Comparison of ENCODE assay signal across 29 cellular contexts in the genomic region with DNA sequence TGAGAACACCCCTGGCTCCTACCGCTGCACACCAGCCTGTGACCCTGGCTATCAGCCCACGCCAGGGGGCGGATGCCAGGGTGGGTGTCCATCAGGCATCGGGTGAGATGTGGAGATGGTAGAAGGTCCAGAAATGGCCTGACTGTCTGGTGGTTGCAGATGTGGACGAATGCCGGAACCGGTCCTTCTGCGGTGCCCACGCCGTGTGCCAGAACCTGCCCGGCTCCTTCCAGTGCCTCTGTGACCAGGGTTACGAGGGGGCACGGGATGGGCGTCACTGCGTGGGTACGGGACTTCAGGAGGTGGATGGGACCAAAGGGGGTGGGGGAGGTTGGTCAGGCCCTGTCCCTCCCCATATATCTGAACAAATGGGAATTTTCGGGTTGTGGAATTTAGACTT.
"Had no signal": no experiment of that assay in that cellular context is flagged by ENCODE, and none has a peak within 500 bp of the region (broad histone marks: within the 10 kb centered on the region; RNA-seq: fewer than 3 reads in every experiment).

No MANE protein-coding gene starts in this region.

- ATAC-seq: activated CD4-positive, CD25-positive, alpha-beta regulatory T cell treated with anti-CD3 and anti-CD28 coated beads, Interleukin-2, amount 50 U/mL, for 24 hours; foreskin keratinocyte; heart left ventricle; lower lobe of right lung; naive thymus-derived CD8-positive, alpha-beta T cell; psoas muscle; SK-N-SH treated with all-trans-retinoic acid at 6 μM for 48 hours; stimulated activated naive B cell treated with anti-CD40 and anti-IgM and Interleukin-4, amounts not matched to agents 10 μg/mL and 1 μg/mL and 100 μg/mL, for 72 hours; T-helper 17 cell had no signal

- H3K27me3 ChIP-seq: breast epithelium, foreskin keratinocyte, heart left ventricle, testis, transverse colon had no signal

- H3K27ac ChIP-seq: breast epithelium, foreskin keratinocyte, lower lobe of right lung, parathyroid adenoma, psoas muscle, testis, transverse colon, WERI-Rb-1 had no signal

- H3K9me3 ChIP-seq: breast epithelium, esophagus muscularis mucosa, heart left ventricle, lower lobe of right lung, psoas muscle, testis, transverse colon had no signal

- H3K27ac Mint-ChIP-seq: activated CD4-positive, alpha-beta T cell treated with anti-CD3 and anti-CD28 coated beads, Interleukin-2, amount 10 ng/mL, durations not matched to agents 7 days and 5 days; naive thymus-derived CD8-positive, alpha-beta T cell; stimulated activated naive B cell treated with anti-CD40 and anti-IgM and Interleukin-4, amounts not matched to agents 10 μg/mL and 1 μg/mL and 100 μg/mL, for 72 hours; T-helper 17 cell had no signal

- H3K4me3 Mint-ChIP-seq: activated CD4-positive, alpha-beta T cell treated with anti-CD3 and anti-CD28 coated beads, Interleukin-2, amount 10 ng/mL, durations not matched to agents 7 days and 5 days; neural crest cell; stimulated activated naive B cell treated with anti-CD40 and anti-IgM and Interleukin-4, amounts not matched to agents 10 μg/mL and 1 μg/mL and 100 μg/mL, for 72 hours; T-helper 17 cell had no signal

- H3K4me1 ChIP-seq: parathyroid adenoma, psoas muscle had no signal

- H3K27me3 Mint-ChIP-seq: activated CD4-positive, alpha-beta T cell treated with anti-CD3 and anti-CD28 coated beads, Interleukin-2, amount 10 ng/mL, durations not matched to agents 7 days and 5 days; naive thymus-derived CD8-positive, alpha-beta T cell; stimulated activated naive B cell treated with anti-CD40 and anti-IgM and Interleukin-4, amounts not matched to agents 10 μg/mL and 1 μg/mL and 100 μg/mL, for 72 hours; T-helper 17 cell had no signal

- DNase-seq: activated CD4-positive, alpha-beta T cell treated with anti-CD3 and anti-CD28 coated beads, Interleukin-2, amount 10 ng/mL, durations not matched to agents 7 days and 5 days; activated CD8-positive, alpha-beta memory T cell treated with anti-CD3 and anti-CD28 coated beads for 24 hours; activated T-cell treated with anti-CD3 and anti-CD28 coated beads, Interleukin-2, amount 50 U/mL, for 1 hour; central memory CD4-positive, alpha-beta T cell; dermis blood vessel endothelial cell; effector CD4-positive, alpha-beta T cell; foreskin keratinocyte; hypothalamus; lower lobe of right lung; mesenchymal stem cell; naive thymus-derived CD8-positive, alpha-beta T cell; occipital lobe; psoas muscle; stimulated activated CD4-positive, alpha-beta T cell treated with anti-CD3 and anti-CD28 coated beads, Interleukin-1b, Interleukin-23, amount 100 ng/mL, for 48 hours; stimulated activated naive B cell treated with anti-CD40 and anti-IgM and Interleukin-4, amounts not matched to agents 10 μg/mL and 1 μg/mL and 100 μg/mL, for 72 hours; T-helper 17 cell; T1000; testis; transverse colon; WERI-Rb-1 had no signal

- H3K9me3 Mint-ChIP-seq: activated CD4-positive, alpha-beta T cell treated with anti-CD3 and anti-CD28 coated beads, Interleukin-2, amount 10 ng/mL, durations not matched to agents 7 days and 5 days; activated T-helper 2 cell treated with anti-CD3 and anti-CD28 coated beads, Interferon-gamma antibody, Interleukin-2, Interleukin-4, amounts not matched to agents 10 μg/mL and 5 μg/mL and 100 μg/mL, durations not matched to agents 14 hours and 24 hours and 36 hours; naive thymus-derived CD8-positive, alpha-beta T cell; neural crest cell; stimulated activated naive B cell treated with anti-CD40 and anti-IgM and Interleukin-4, amounts not matched to agents 10 μg/mL and 1 μg/mL and 100 μg/mL, for 72 hours had no signal

- H3K4me3 ChIP-seq: breast epithelium, esophagus muscularis mucosa, heart left ventricle, lower lobe of right lung, psoas muscle, smooth muscle cell, testis, transverse colon had no signal
